ENCODE assay signal across 1 cellular context in genomic region chr2:148031152-148031551, GRCh38.
TF ChIP-seq lines count a peak whose summit lies in the region.

No MANE protein-coding gene starts in this region.

TF ChIP-seq in GM23338, 12 proteins besides CTCF, POLR2A, EP300 and RAD21 (continued from another document):
- TF ChIP-seq ZNF462 (CRISPR knock-in tag; IDR thresholded peaks at IDR 0.05) = no peak
- no peak for TF ChIP-seq EZH2 (IDR thresholded peaks at IDR 0.05; ENCODE audit: low read depth, unreplicated experiment)
- no peak for TF ChIP-seq ETS1 (IDR thresholded peaks at IDR 0.05)
- no peak for TF ChIP-seq CREB1 (CRISPR knock-in tag; IDR thresholded peaks at IDR 0.05; ENCODE audit: low read depth)
- TF ChIP-seq ZNF331 (CRISPR knock-in tag; IDR thresholded peaks at IDR 0.05; ENCODE audit: low read depth) = no peak
- TF ChIP-seq POLR2AphosphoS5 (IDR thresholded peaks at IDR 0.05; ENCODE audit: low read depth) = no peak
- no peak for TF ChIP-seq ZNF114 (CRISPR knock-in tag; IDR thresholded peaks at IDR 0.05)
- no peak for TF ChIP-seq EZH2phosphoT487 (IDR thresholded peaks at IDR 0.05; ENCODE audit: unreplicated experiment)
- TF ChIP-seq STAT1 (IDR thresholded peaks at IDR 0.05; ENCODE audit: unreplicated experiment) = no peak
- no peak for TF ChIP-seq JUNB (IDR thresholded peaks at IDR 0.05; ENCODE audit: unreplicated experiment)
- no peak for TF ChIP-seq NANOG (IDR thresholded peaks at IDR 0.05; ENCODE audit: borderline replicate concordance)
